2 cellular contexts compared by ENCODE assay signal in genomic region chr15:32152574-32152973, GRCh38.
A peak's percentile ranks its signal among the peaks of the same experiment; 100 is the strongest.
TF ChIP-seq lines count a peak whose summit lies in the region.

No MANE protein-coding gene starts in this region.

TF ChIP-seq in HEK293, 187 proteins besides CTCF, POLR2A, EP300 and RAD21:
- TF ChIP-seq ZFHX2 (tag by site-specific recombination; conservative IDR thresholded peaks at IDR 0.05) (peak; percentile 15; the same call in 1 of the 2 replicates), ZNF398 (tag by site-specific recombination; IDR thresholded peaks at IDR 0.05) (no peak)

TF ChIP-seq in H1, 55 proteins besides CTCF, POLR2A, EP300 and RAD21:
- no peak for TF ChIP-seq EGR1 (IDR thresholded peaks at IDR 0.05; ENCODE audit: borderline replicate concordance, low read depth, low read length)
- no peak for TF ChIP-seq SIX5 (IDR thresholded peaks at IDR 0.05; ENCODE audit: low read depth, low read length)
- no peak for TF ChIP-seq CBX8 (IDR thresholded peaks at IDR 0.05; ENCODE audit: borderline replicate concordance, low read depth, low read length)
- TF ChIP-seq TAF7 (optimal IDR thresholded peaks at IDR 0.05; ENCODE audit: borderline replicate concordance, low read depth, low read length), result no peak
- no peak for TF ChIP-seq RNF2 (IDR thresholded peaks at IDR 0.05; ENCODE audit: borderline replicate concordance, low read depth, low read length, missing control alignments, poor library complexity, severe bottlenecking)
- TF ChIP-seq KDM1A (IDR thresholded peaks at IDR 0.05; ENCODE audit: borderline replicate concordance, low read length), result no peak
- TF ChIP-seq CBX5 (IDR thresholded peaks at IDR 0.05; ENCODE audit: low read depth, low read length), result no peak
- TF ChIP-seq HDAC6 (IDR thresholded peaks at IDR 0.05; ENCODE audit: low read depth, low read length), result no peak
- no peak for TF ChIP-seq JUND (IDR thresholded peaks at IDR 0.05; ENCODE audit: low read length)
- TF ChIP-seq MAFK (IDR thresholded peaks at IDR 0.05; ENCODE audit: low read depth, low read length), result no peak
- TF ChIP-seq KDM5A (IDR thresholded peaks at IDR 0.05; ENCODE audit: low read length), result no peak
- TF ChIP-seq NANOG (IDR thresholded peaks at IDR 0.05; ENCODE audit: insufficient read depth, low read depth, low read length, poor library complexity, severe bottlenecking), result no peak
- no peak for TF ChIP-seq NRF1 (IDR thresholded peaks at IDR 0.05; ENCODE audit: low read depth, low read length)
- no peak for TF ChIP-seq SP2 (IDR thresholded peaks at IDR 0.05; ENCODE audit: low read length)
- no peak for TF ChIP-seq GABPA (IDR thresholded peaks at IDR 0.05; ENCODE audit: borderline replicate concordance, insufficient read depth, low read length)
